ENCODE assay signal across 8 cellular contexts in the genomic region with DNA sequence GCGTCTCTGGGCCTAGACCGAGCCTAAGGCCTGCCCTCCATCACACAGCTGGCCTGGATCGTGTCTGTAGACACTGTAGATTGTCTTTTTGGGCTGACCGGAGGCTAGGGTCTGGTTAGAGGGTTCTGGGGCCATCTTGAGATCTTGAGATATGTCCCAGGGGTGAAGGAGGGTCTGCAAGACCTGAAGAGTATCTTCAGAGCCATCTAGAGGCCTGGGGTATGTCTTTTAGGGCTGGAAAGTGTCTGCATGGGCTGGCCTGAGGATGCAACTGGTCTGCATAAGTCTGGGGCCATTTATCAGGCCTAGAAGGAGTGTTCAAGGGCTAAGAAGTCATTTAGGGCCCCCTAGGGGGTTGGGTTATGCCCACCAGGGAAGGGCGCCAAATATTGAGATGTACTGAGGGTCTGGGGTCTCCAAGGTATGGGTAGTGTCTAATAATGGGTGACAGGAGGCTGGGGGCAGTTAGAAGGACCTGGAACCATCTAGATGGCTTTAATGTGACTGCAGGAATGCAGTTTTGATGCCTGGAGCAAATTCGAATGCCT. TPM values are rescaled to one million over a fixed set of nuclear protein-coding genes. Genes with fewer than 3 reads are reported as not detected.
DNase-seq lines count a peak whose midpoint lies in the region; ATAC-seq and TF ChIP-seq lines count a peak whose summit lies in the region.

No MANE protein-coding gene starts in this region.

- no peak for DNase-seq in GM12864 (ENCODE audit: low read depth)
- peak; percentile 22 for DNase-seq in RPMI8226
- DNase-seq in esophagus squamous epithelium (lab: John Stamatoyannopoulos, UW), result no peak
- DNase-seq in psoas muscle, result peak in 1 of 2 donors; percentile 38
- no peak for DNase-seq in NOMO-1 treated with dmso at 0.1 percent for 144 hours (lab: John Stamatoyannopoulos, UW; ENCODE audit: unreplicated experiment)
- no peak for DNase-seq in COLO668 (lab: John Stamatoyannopoulos, UW; ENCODE audit: unreplicated experiment)
- DNase-seq in NCI-H1930 (lab: John Stamatoyannopoulos, UW), result no peak
- no peak for DNase-seq in cortex of kidney (lab: John Stamatoyannopoulos, UW)

- no peak for TF ChIP-seq POLR2A in esophagus squamous epithelium (IDR thresholded peaks at IDR 0.05)

- H3K27ac ChIP-seq in esophagus squamous epithelium (peak overlapping the region; percentile 97 to 98 (median 98)), psoas muscle (peak overlapping the region; percentile 98)

- H3K36me3 ChIP-seq in esophagus squamous epithelium (peaks cover 8 to 33% (median 11%) of the 10 kb centered on the region in 3 donors), psoas muscle (ENCODE audit: insufficient read depth in 1 of 2, low read depth in 1 of 2) (peaks cover 3 to 26% of the 10 kb centered on the region in 2 donors)

- H3K9me3 ChIP-seq in esophagus squamous epithelium (no peaks in the 10 kb centered on the region), psoas muscle (no peaks in the 10 kb centered on the region)

- intact Hi-C loops in esophagus squamous epithelium (cut with DNase I), result no loop called here
- intact Hi-C loops in psoas muscle (cut with DNase I), result loop anchor here in 1 of 2 donors (5.0 kb wide), 1 partner anchor 190 kb away; a partner anchor contains a TSS

- H3K27me3 ChIP-seq in esophagus squamous epithelium (no peaks in the 10 kb centered on the region), psoas muscle (ENCODE audit: insufficient read depth in 3 of 3, low read length in 2 of 3) (no peaks in the 10 kb centered on the region)

- H3K4me3 ChIP-seq in GM12864 (ENCODE audit: low read depth, low read length) (peak overlapping the region; percentile 95), esophagus squamous epithelium (peak overlapping the region; percentile 82 to 97 (median 95)), psoas muscle (peak overlapping the region; percentile 80)

- ATAC-seq in psoas muscle, result no peak

- TF ChIP-seq CTCF in GM12864 (IDR thresholded peaks at IDR 0.05; ENCODE audit: low read depth, low read length, missing control alignments) (no peak), esophagus squamous epithelium (IDR thresholded peaks at IDR 0.05) (no peak), psoas muscle (IDR thresholded peaks at IDR 0.05) (no peak)

- 6 to 19% methylated on average over 2 to 3 of the region's 6 CpGs for WGBS in esophagus squamous epithelium, 2 donors
- 4 to 7% (median 5%) methylated on average over 6 of the region's 6 CpGs for WGBS in psoas muscle, 3 donors

- H3K4me1 ChIP-seq in esophagus squamous epithelium (peaks cover 28 to 71% (median 37%) of the 10 kb centered on the region in 3 donors), psoas muscle (peaks cover 35% of the 10 kb centered on the region)

RNA-seq across cellular contexts. Expression of a gene that starts 0.6 kb away (rescaled TPM):
- total RNA-seq in esophagus squamous epithelium (10 to 100 TPM; 11.0 to 24.8 (median 15.2) TPM), psoas muscle (10 to 100 TPM; 45.5 to 72.9 (median 61.0) TPM)
- 10 to 100 TPM; 23.0 to 32.5 (median 23.8) TPM for polyA plus RNA-seq in psoas muscle

RNA-seq across cellular contexts. Expression of a gene that starts 2.6 kb away (rescaled TPM):
- 10 to 100 TPM in 3 of 4 donors, 1 to 10 TPM in 1; 6.3 to 40.8 (median 12.8) TPM for total RNA-seq in esophagus squamous epithelium
- 10 to 100 TPM; 22.6 to 57.0 (median 42.5) TPM for total RNA-seq in psoas muscle
- polyA plus RNA-seq in psoas muscle, result 10 to 100 TPM; 39.9 to 49.8 (median 48.4) TPM

RNA-seq across cellular contexts. Expression of a gene that starts 23.1 kb away (rescaled TPM):
- total RNA-seq in esophagus squamous epithelium (10 to 100 TPM; 33.5 to 69.1 (median 49.4) TPM), psoas muscle (10 to 100 TPM; 10.3 to 22.1 (median 14.4) TPM)
- 10 to 100 TPM; 18.2 to 26.5 (median 21.7) TPM for polyA plus RNA-seq in psoas muscle

RNA-seq across cellular contexts. Expression of a gene that starts 23.2 kb away (rescaled TPM):
- total RNA-seq in esophagus squamous epithelium (10 to 100 TPM in 1 of 4 donors, 1 to 10 TPM in 3; 4.4 to 12.9 (median 5.8) TPM), psoas muscle (10 to 100 TPM; 13.0 to 21.5 (median 15.8) TPM)
- polyA plus RNA-seq in psoas muscle, result 10 to 100 TPM; 28.3 to 42.7 (median 35.0) TPM

RNA-seq across cellular contexts. Expression of a gene that starts 34.5 kb away (rescaled TPM):
- total RNA-seq in esophagus squamous epithelium (100 to 1,000 TPM in 3 of 4 donors, 10 to 100 TPM in 1; 86.1 to 206 (median 182) TPM), psoas muscle (100 to 1,000 TPM; 180 to 259 (median 198) TPM)
- 100 to 1,000 TPM; 139 to 424 (median 208) TPM for polyA plus RNA-seq in psoas muscle
